2 cellular contexts compared by ENCODE assay signal in the genomic region with DNA sequence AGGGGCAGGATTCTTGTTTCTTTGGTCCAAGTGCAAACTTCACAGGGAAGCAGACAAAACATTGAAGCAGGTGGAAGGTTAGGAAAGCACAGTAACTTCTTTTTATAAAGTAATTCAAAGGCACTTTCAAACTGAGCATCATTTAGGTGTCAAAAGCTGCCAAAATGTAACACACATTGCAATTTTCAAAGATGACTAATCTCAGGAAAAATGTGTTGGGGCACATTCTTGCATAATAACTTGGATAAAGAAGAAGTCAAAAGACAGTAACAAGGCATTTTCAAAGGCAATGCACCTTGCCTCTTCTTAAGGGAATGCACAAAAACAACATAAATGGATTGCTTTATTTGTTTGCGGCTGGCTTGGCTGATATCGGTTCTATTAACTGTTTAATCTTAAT.
TF ChIP-seq lines count a peak whose summit lies in the region.

No MANE protein-coding gene starts in this region.

TF ChIP-seq in HepG2, 621 proteins besides CTCF, POLR2A, EP300 and RAD21:
- TF ChIP-seq, protein P1, sequence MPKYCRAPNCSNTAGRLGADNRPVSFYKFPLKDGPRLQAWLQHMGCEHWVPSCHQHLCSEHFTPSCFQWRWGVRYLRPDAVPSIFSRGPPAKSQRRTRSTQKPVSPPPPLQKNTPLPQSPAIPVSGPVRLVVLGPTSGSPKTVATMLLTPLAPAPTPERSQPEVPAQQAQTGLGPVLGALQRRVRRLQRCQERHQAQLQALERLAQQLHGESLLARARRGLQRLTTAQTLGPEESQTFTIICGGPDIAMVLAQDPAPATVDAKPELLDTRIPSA (CRISPR knock-in tag; IDR thresholded peaks at IDR 0.05; ENCODE audit: borderline replicate concordance), result no peak
- TF ChIP-seq GZF1 (CRISPR knock-in tag; IDR thresholded peaks at IDR 0.05), result no peak
- no peak for TF ChIP-seq NKX3-1 (CRISPR knock-in tag; IDR thresholded peaks at IDR 0.05)
- no peak for TF ChIP-seq ZNF44 (CRISPR knock-in tag; IDR thresholded peaks at IDR 0.05)
- TF ChIP-seq CEBPB (IDR thresholded peaks at IDR 0.05; ENCODE audit: borderline replicate concordance, low read depth, low read length), result 0 out of 2 replicates have a peak, but pooled peaks have one; percentile 0
- no peak for TF ChIP-seq HDAC6 (IDR thresholded peaks at IDR 0.05; ENCODE audit: low read depth, low read length)
- TF ChIP-seq ZSCAN22 (CRISPR knock-in tag; IDR thresholded peaks at IDR 0.05), result no peak
- no peak for TF ChIP-seq NR3C1 (CRISPR knock-in tag; IDR thresholded peaks at IDR 0.05)
- TF ChIP-seq TARDBP (CRISPR knock-in tag; IDR thresholded peaks at IDR 0.05), result no peak

TF ChIP-seq in GM12878, 131 proteins besides CTCF, POLR2A, EP300 and RAD21:
- 0 out of 2 replicates have a peak, but pooled peaks have one; percentile 20 for TF ChIP-seq IKZF1 (conservative IDR thresholded peaks at IDR 0.05)
- TF ChIP-seq, protein P2, sequence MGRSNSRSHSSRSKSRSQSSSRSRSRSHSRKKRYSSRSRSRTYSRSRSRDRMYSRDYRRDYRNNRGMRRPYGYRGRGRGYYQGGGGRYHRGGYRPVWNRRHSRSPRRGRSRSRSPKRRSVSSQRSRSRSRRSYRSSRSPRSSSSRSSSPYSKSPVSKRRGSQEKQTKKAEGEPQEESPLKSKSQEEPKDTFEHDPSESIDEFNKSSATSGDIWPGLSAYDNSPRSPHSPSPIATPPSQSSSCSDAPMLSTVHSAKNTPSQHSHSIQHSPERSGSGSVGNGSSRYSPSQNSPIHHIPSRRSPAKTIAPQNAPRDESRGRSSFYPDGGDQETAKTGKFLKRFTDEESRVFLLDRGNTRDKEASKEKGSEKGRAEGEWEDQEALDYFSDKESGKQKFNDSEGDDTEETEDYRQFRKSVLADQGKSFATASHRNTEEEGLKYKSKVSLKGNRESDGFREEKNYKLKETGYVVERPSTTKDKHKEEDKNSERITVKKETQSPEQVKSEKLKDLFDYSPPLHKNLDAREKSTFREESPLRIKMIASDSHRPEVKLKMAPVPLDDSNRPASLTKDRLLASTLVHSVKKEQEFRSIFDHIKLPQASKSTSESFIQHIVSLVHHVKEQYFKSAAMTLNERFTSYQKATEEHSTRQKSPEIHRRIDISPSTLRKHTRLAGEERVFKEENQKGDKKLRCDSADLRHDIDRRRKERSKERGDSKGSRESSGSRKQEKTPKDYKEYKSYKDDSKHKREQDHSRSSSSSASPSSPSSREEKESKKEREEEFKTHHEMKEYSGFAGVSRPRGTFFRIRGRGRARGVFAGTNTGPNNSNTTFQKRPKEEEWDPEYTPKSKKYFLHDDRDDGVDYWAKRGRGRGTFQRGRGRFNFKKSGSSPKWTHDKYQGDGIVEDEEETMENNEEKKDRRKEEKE (IDR thresholded peaks at IDR 0.05), result no peak
